In the genomic region with DNA sequence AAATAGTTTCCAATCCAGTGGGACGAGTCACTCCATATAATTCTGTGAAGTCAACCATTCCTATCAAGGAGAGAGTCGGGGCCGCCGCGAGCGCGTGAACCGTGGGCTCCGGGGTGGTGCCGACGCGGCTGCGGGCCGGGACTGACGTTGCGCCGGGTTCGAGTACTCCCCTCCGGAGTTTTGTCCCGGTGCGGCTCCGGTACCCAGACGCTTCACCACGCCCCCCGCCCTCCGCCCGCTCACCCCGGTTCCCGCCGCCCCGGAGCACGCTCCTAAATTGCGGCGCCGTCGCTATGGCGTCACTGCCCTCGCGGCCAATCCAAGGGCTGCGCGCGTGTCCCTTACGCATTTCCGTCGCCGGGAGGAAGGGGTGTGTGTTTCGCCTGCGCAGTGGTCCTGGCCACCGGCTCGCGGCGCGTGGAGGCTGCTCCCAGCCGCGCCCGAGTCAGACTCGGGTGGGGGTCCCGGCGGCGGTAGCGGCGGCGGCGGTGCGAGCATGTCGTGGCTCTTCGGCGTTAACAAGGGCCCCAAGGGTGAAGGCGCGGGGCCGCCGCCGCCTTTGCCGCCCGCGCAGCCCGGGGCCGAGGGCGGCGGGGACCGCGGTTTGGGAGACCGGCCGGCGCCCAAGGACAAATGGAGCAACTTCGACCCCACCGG, we compare ENCODE assay signal across 8 cellular contexts. TPM values are rescaled to one million over a fixed set of nuclear protein-coding genes. Genes with fewer than 3 reads are reported as not detected.
DNase-seq lines count a peak whose midpoint lies in the region; ATAC-seq and TF ChIP-seq lines count a peak whose summit lies in the region.

A gene with protein sequence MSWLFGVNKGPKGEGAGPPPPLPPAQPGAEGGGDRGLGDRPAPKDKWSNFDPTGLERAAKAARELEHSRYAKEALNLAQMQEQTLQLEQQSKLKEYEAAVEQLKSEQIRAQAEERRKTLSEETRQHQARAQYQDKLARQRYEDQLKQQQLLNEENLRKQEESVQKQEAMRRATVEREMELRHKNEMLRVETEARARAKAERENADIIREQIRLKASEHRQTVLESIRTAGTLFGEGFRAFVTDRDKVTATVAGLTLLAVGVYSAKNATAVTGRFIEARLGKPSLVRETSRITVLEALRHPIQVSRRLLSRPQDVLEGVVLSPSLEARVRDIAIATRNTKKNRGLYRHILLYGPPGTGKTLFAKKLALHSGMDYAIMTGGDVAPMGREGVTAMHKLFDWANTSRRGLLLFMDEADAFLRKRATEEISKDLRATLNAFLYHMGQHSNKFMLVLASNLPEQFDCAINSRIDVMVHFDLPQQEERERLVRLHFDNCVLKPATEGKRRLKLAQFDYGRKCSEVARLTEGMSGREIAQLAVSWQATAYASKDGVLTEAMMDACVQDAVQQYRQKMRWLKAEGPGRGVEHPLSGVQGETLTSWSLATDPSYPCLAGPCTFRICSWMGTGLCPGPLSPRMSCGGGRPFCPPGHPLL (plus strand): TSS at position 377 of the 657 bp plus-strand sequence. CDS start 120 bp downstream, at position 497.

- H3K27ac ChIP-seq in KOPT-K1 (ENCODE audit: low read depth, low read length, poor library complexity, severe bottlenecking) = peak within 1 kb of the TSS; percentile 57
- peak within 1 kb of the TSS; percentile 84 to 95 (median 92) for H3K27ac ChIP-seq in esophagus squamous epithelium

- intact Hi-C loops in esophagus squamous epithelium (cut with DNase I) = no loop called here

- TF ChIP-seq CTCF in esophagus squamous epithelium (IDR thresholded peaks at IDR 0.05) = no peak

- peak in 2 of 4 donors; percentile 16 to 40 for TF ChIP-seq POLR2A in esophagus squamous epithelium (IDR thresholded peaks at IDR 0.05)

- peak within 1 kb of the TSS; percentile 66 to 94 (median 80) for H3K4me3 ChIP-seq in esophagus squamous epithelium

- H3K27me3 ChIP-seq in esophagus squamous epithelium = no peaks in the 10 kb centered on the region

- ATAC-seq in GM21786 (IDR thresholded peaks at IDR 0.05; ENCODE audit: unreplicated experiment) = peak; percentile 94

- peaks cover 17 to 38% (median 20%) of the 10 kb centered on the region in 3 donors for H3K4me1 ChIP-seq in esophagus squamous epithelium

- 0 to 1% methylated on average over 1 to 17 of the region's 87 CpGs for WGBS in esophagus squamous epithelium, 2 donors

- peak; percentile 94 for DNase-seq in DMS79 treated with DMSO at 0.1 percent for 48 hours (lab: John Stamatoyannopoulos, UW)
- peak; percentile 92 for DNase-seq in RKO (ENCODE audit: low spot score)
- peak; percentile 85 for DNase-seq in activated T-helper 1 cell treated with Interleukin-2 at 50 U/mL for 16 hours (ENCODE audit: low read depth)
- DNase-seq in esophagus squamous epithelium (lab: John Stamatoyannopoulos, UW) = peak; percentile 52
- DNase-seq in myocyte (ENCODE audit: low read depth) = peak; percentile 94
- DNase-seq in stimulated activated CD8-positive, alpha-beta memory T cell treated with anti-CD3 and anti-CD28 coated beads, Interleukin-7, amount 100 ng/mL, for 4 hours (ENCODE audit: low read depth in 2 of 2) = peak; percentile 86 to 93

- peaks cover 15% of the 10 kb centered on the region; the same call in 1 of the 2 replicates for H3K36me3 ChIP-seq in KOPT-K1 (ENCODE audit: insufficient read depth, low read length)
- peaks cover 0 to 2% (median 0%) of the 10 kb centered on the region in 3 donors for H3K36me3 ChIP-seq in esophagus squamous epithelium

- no peaks in the 10 kb centered on the region for H3K9me3 ChIP-seq in KOPT-K1 (ENCODE audit: insufficient read depth, low read length, poor library complexity, severe bottlenecking)
- no peaks in the 10 kb centered on the region for H3K9me3 ChIP-seq in esophagus squamous epithelium

RNA-seq across cellular contexts. Expression of the gene that starts here (rescaled TPM):
- total RNA-seq in esophagus squamous epithelium (10 to 100 TPM in 3 of 4 donors, 1 to 10 TPM in 1; 9.9 to 40.1 (median 24.1) TPM), myocyte (12.1 and 20.2 TPM in 2 replicates)
- polyA plus RNA-seq in myocyte (2012) = 14.2 TPM

Comparison
In these comparisons a context has a peak if more than half of its experiments do, and no peak if none do; other contexts are left out.
1. Peak in every context shown above with its lines: DNase-seq, ATAC-seq, H3K4me3 ChIP-seq and H3K27ac ChIP-seq.